In genomic region chr15:54884312-54884711, GRCh38 we compare ENCODE assay signal across 1 cellular context.
TF ChIP-seq lines count a peak whose summit lies in the region.

No MANE protein-coding gene starts in this region.

TF ChIP-seq in HepG2, 621 proteins besides CTCF, POLR2A, EP300 and RAD21 (continued from another document):
- no peak for TF ChIP-seq ZNF782 (CRISPR knock-in tag; IDR thresholded peaks at IDR 0.05; ENCODE audit: borderline replicate concordance)
- TF ChIP-seq, protein P1, sequence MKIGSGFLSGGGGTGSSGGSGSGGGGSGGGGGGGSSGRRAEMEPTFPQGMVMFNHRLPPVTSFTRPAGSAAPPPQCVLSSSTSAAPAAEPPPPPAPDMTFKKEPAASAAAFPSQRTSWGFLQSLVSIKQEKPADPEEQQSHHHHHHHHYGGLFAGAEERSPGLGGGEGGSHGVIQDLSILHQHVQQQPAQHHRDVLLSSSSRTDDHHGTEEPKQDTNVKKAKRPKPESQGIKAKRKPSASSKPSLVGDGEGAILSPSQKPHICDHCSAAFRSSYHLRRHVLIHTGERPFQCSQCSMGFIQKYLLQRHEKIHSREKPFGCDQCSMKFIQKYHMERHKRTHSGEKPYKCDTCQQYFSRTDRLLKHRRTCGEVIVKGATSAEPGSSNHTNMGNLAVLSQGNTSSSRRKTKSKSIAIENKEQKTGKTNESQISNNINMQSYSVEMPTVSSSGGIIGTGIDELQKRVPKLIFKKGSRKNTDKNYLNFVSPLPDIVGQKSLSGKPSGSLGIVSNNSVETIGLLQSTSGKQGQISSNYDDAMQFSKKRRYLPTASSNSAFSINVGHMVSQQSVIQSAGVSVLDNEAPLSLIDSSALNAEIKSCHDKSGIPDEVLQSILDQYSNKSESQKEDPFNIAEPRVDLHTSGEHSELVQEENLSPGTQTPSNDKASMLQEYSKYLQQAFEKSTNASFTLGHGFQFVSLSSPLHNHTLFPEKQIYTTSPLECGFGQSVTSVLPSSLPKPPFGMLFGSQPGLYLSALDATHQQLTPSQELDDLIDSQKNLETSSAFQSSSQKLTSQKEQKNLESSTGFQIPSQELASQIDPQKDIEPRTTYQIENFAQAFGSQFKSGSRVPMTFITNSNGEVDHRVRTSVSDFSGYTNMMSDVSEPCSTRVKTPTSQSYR (CRISPR knock-in tag; IDR thresholded peaks at IDR 0.05; ENCODE audit: borderline replicate concordance), result no peak
- TF ChIP-seq, protein P2, sequence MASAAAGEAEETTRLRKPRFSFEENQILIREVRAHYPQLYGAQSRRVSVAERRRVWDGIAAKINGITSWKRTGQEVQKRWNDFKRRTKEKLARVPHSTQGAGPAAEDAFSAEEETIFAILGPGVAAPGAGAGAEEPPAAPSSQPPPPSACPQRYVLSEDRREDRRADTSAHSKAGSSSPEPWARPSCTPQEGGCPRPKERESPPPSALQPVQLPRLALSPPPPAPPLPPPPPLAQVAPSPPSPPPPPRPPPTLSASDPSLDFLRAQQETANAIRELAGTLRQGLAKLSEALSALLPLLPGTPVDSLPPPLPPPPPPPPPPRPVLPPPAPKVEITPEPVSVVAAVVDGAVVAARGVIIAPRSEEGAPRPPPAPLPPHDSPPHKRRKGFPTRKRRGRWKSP (CRISPR knock-in tag; IDR thresholded peaks at IDR 0.05), result no peak
- TF ChIP-seq, protein P3, sequence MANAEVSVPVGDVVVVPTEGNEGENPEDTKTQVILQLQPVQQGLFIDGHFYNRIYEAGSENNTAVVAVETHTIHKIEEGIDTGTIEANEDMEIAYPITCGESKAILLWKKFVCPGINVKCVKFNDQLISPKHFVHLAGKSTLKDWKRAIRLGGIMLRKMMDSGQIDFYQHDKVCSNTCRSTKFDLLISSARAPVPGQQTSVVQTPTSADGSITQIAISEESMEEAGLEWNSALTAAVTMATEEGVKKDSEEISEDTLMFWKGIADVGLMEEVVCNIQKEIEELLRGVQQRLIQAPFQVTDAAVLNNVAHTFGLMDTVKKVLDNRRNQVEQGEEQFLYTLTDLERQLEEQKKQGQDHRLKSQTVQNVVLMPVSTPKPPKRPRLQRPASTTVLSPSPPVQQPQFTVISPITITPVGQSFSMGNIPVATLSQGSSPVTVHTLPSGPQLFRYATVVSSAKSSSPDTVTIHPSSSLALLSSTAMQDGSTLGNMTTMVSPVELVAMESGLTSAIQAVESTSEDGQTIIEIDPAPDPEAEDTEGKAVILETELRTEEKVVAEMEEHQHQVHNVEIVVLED (CRISPR knock-in tag; IDR thresholded peaks at IDR 0.05; ENCODE audit: borderline replicate concordance), result no peak
- TF ChIP-seq ZNF3 (CRISPR knock-in tag; IDR thresholded peaks at IDR 0.05), result no peak
- no peak for TF ChIP-seq RCOR2 (CRISPR knock-in tag; IDR thresholded peaks at IDR 0.05)
- TF ChIP-seq NFE2L2 (IDR thresholded peaks at IDR 0.05; ENCODE audit: low read length), result peak; percentile 77
